Comparison of ENCODE assay signal across 8 cellular contexts in genomic region chr3:159828542-159828943, GRCh38. TPM values are rescaled to one million over a fixed set of nuclear protein-coding genes. Genes with fewer than 3 reads are reported as not detected.
DNase-seq lines count a peak whose midpoint lies in the region; ATAC-seq and TF ChIP-seq lines count a peak whose summit lies in the region.

No MANE protein-coding gene starts in this region.

- no peak overlapping the region for H3K4me3 Mint-ChIP-seq in CD4-positive, alpha-beta T cell
- H3K4me3 Mint-ChIP-seq in glutamatergic neuron (ENCODE audit: unreplicated experiment), result no peak overlapping the region

- no peaks in the 10 kb centered on the region for H3K9me3 ChIP-seq in CD4-positive, alpha-beta T cell (ENCODE audit: control insufficient read depth, low read length)

- H3K9me3 Mint-ChIP-seq in CD4-positive, alpha-beta T cell, result no peaks in the 10 kb centered on the region
- H3K9me3 Mint-ChIP-seq in glutamatergic neuron (ENCODE audit: unreplicated experiment), result no peaks in the 10 kb centered on the region

- POLR2A ChIA-PET in CD4-positive, alpha-beta T cell (lab: Charles Lee), result interaction anchor here (0.6 kb wide), 1 partner anchor 1004 kb away, joined by 3 read pairs; no protein-coding TSS in a partner anchor

- H3K36me3 Mint-ChIP-seq in CD4-positive, alpha-beta T cell (ENCODE audit: low read depth), result no peaks in the 10 kb centered on the region
- no peaks in the 10 kb centered on the region for H3K36me3 Mint-ChIP-seq in glutamatergic neuron (ENCODE audit: unreplicated experiment)

- no peak for DNase-seq in CD4-positive, alpha-beta T cell
- DNase-seq in NCI-H146 (lab: John Stamatoyannopoulos, UW), result peak; percentile 75
- DNase-seq in SKM-1 treated with dmso at 0.1 percent for 144 hours (lab: John Stamatoyannopoulos, UW; ENCODE audit: unreplicated experiment), result peak; percentile 20
- DNase-seq in glutamatergic neuron, result no peak
- DNase-seq in stromal cell of bone marrow (ENCODE audit: low read depth), result peak; percentile 50
- no peak for DNase-seq in OCI-M2 (lab: John Stamatoyannopoulos, UW; ENCODE audit: unreplicated experiment)
- DNase-seq in stimulated activated CD4-positive, alpha-beta T cell treated with anti-CD3 and anti-CD28 coated beads, Interleukin-4, amount 100 ng/mL, for 4 hours, result no peak

- intact Hi-C loops in CD4-positive, alpha-beta T cell (cut with DNase I, micrococcal nuclease), result loop anchor here in 1 of 2 experiments (2.0 kb wide), 1 partner anchor 584 kb away; no protein-coding TSS in a partner anchor

- CTCF ChIA-PET in CD4-positive, alpha-beta T cell (lab: Charles Lee), result no interaction called here

- H3K27me3 Mint-ChIP-seq in CD4-positive, alpha-beta T cell, result peaks cover 5% of the 10 kb centered on the region
- no peaks in the 10 kb centered on the region for H3K27me3 Mint-ChIP-seq in glutamatergic neuron (ENCODE audit: unreplicated experiment)

- TF ChIP-seq CTCF in CD4-positive, alpha-beta T cell (IDR thresholded peaks at IDR 0.05), result peak; percentile 21
- peak; percentile 75 for TF ChIP-seq CTCF in glutamatergic neuron (IDR thresholded peaks at IDR 0.05; ENCODE audit: partially characterized antibody, unreplicated experiment)

- no peak overlapping the region for H3K27ac ChIP-seq in CD4-positive, alpha-beta T cell (ENCODE audit: low read depth, low read length)

- H3K27ac Mint-ChIP-seq in CD4-positive, alpha-beta T cell, result no peak overlapping the region
- no peak overlapping the region for H3K27ac Mint-ChIP-seq in glutamatergic neuron (ENCODE audit: unreplicated experiment)

- no peaks in the 10 kb centered on the region for H3K4me1 Mint-ChIP-seq in CD4-positive, alpha-beta T cell (ENCODE audit: low read depth)
- peaks cover 11% of the 10 kb centered on the region for H3K4me1 Mint-ChIP-seq in glutamatergic neuron (ENCODE audit: low read depth, unreplicated experiment)

- no peaks in the 10 kb centered on the region for H3K27me3 ChIP-seq in CD4-positive, alpha-beta T cell (ENCODE audit: control insufficient read depth, insufficient read depth, low read length)

- no peak for ATAC-seq in CD4-positive, alpha-beta T cell (ENCODE audit: poor library complexity)
- ATAC-seq in GM21367 (IDR thresholded peaks at IDR 0.05; ENCODE audit: unreplicated experiment), result peak; percentile 44

RNA-seq across cellular contexts. Expression of gene SCHIP1, which starts 11.1 kb away (rescaled TPM):
- total RNA-seq in CD4-positive, alpha-beta T cell, result not detected
- 76.3 TPM for total RNA-seq in glutamatergic neuron (ENCODE audit: unreplicated experiment)

Comparison
In these comparisons a context has a peak if more than half of its experiments do, and no peak if none do; other contexts are left out.
1. DNase-seq: peak in NCI-H146 (single experiment), SKM-1 treated with dmso at 0.1 percent for 144 hours (single experiment) and stromal cell of bone marrow (single experiment); none in CD4-positive, alpha-beta T cell (0 of 10), glutamatergic neuron (single experiment), OCI-M2 (single experiment) and stimulated activated CD4-positive, alpha-beta T cell treated with anti-CD3 and anti-CD28 coated beads, Interleukin-4, amount 100 ng/mL, for 4 hours (0 of 2).
2. RNA of gene SCHIP1, which starts 11.1 kb away (total RNA-seq): 76.3 TPM in glutamatergic neuron (single experiment); not detected in CD4-positive, alpha-beta T cell; every median in the first group is over 10 times any median in the second.